ENCODE assay signal across 40 cellular contexts in the genomic region with DNA sequence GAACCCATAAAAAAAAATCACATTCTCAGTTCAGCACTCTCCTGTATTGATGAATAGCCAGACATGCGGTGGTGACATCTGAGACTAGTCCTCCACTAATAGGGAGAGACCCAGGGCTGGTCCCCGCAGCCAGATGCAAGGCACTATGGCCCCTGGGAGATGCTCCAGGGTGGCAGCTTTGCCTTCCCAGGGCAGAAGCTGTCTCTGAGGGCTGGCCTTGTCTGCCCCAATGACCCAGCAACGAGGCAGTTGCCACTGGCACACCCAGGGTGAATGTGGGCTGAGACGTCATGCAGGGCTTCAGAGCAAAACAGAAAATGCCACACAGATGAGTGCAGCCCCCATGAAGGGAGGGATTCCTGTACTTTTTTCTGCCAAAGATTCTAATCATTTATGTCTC. TPM values are rescaled to one million over a fixed set of nuclear protein-coding genes. Genes with fewer than 3 reads are reported as not detected.
"Had no signal": no experiment of that assay in that cellular context is flagged by ENCODE, and none has a peak within 500 bp of the region (broad histone marks: within the 10 kb centered on the region; RNA-seq: fewer than 3 reads in every experiment).

No MANE protein-coding gene starts in this region.

- H3K4me3 ChIP-seq: adrenal gland, body of pancreas, breast epithelium, MG63, Peyer's patch had no signal

- H3K9me3 Mint-ChIP-seq: activated B cell treated with CpG ODN at 0.5 μM for 24 hours; activated CD8-positive, alpha-beta T cell treated with anti-CD3 and anti-CD28 coated beads for 36 hours; activated naive CD8-positive, alpha-beta T cell treated with anti-CD3 and anti-CD28 coated beads, Interleukin-2, amount 10 ng/mL, durations not matched to agents 7 days and 5 days; activated T-helper 17 cell treated with anti-CD3 and anti-CD28 coated beads, Interleukin-2, amount 50 U/mL, for 72 hours; IgD-negative memory B cell had no signal

- H3K27me3 Mint-ChIP-seq: activated B cell treated with CpG ODN at 0.5 μM for 24 hours; activated CD8-positive, alpha-beta T cell treated with anti-CD3 and anti-CD28 coated beads for 36 hours; activated naive CD8-positive, alpha-beta T cell treated with anti-CD3 and anti-CD28 coated beads, Interleukin-2, amount 10 ng/mL, durations not matched to agents 7 days and 5 days; activated T-helper 17 cell treated with anti-CD3 and anti-CD28 coated beads, Interleukin-2, amount 50 U/mL, for 72 hours had no signal

- H3K4me1 ChIP-seq: adrenal gland, breast epithelium, Peyer's patch had no signal

- H3K36me3 Mint-ChIP-seq: activated naive CD8-positive, alpha-beta T cell treated with anti-CD3 and anti-CD28 coated beads, Interleukin-2, amount 10 ng/mL, durations not matched to agents 7 days and 5 days; IgD-negative memory B cell had no signal

- H3K9me3 ChIP-seq: adrenal gland, body of pancreas, breast epithelium, MG63, Peyer's patch had no signal

- H3K27me3 ChIP-seq: adrenal gland, body of pancreas, breast epithelium, Peyer's patch had no signal

- H3K27ac ChIP-seq: adrenal gland, body of pancreas, breast epithelium, Peyer's patch, VCaP had no signal

- ATAC-seq: activated CD8-positive, alpha-beta T cell treated with anti-CD3 and anti-CD28 coated beads for 36 hours; activated T-cell treated with anti-CD3 and anti-CD28 coated beads, Interleukin-2, amount 50 U/mL, for 72 hours; activated T-helper 17 cell treated with anti-CD3 and anti-CD28 coated beads, Interleukin-2, amount 50 U/mL, for 72 hours; body of pancreas; PC-3; Right ventricle myocardium inferior; SK-N-SH treated with all-trans-retinoic acid at 6 μM for 48 hours had no signal

- H3K27ac Mint-ChIP-seq: activated B cell treated with CpG ODN at 0.5 μM for 24 hours; activated CD8-positive, alpha-beta T cell treated with anti-CD3 and anti-CD28 coated beads for 36 hours; activated naive CD8-positive, alpha-beta T cell treated with anti-CD3 and anti-CD28 coated beads, Interleukin-2, amount 10 ng/mL, durations not matched to agents 7 days and 5 days; activated T-cell treated with anti-CD3 and anti-CD28 coated beads, Interleukin-2, amount 50 U/mL, for 72 hours; activated T-helper 17 cell treated with anti-CD3 and anti-CD28 coated beads, Interleukin-2, amount 50 U/mL, for 72 hours had no signal

- H3K4me1 Mint-ChIP-seq: activated B cell treated with CpG ODN at 0.5 μM for 24 hours; activated T-helper 17 cell treated with anti-CD3 and anti-CD28 coated beads, Interleukin-2, amount 50 U/mL, for 72 hours had no signal

- DNase-seq: activated B cell treated with CpG ODN at 0.5 μM for 24 hours; activated CD4-positive, alpha-beta T cell treated with anti-CD3 and anti-CD28 coated beads for 4 hours; activated CD4-positive, alpha-beta T cell treated with anti-CD3 and anti-CD28 coated beads, Interleukin-2, amount 50 U/mL, for 1 hour; activated CD4-positive, CD25-positive, alpha-beta regulatory T cell treated with anti-CD3 and anti-CD28 coated beads, Interleukin-2, amount 50 U/mL, for 72 hours; activated CD8-positive, alpha-beta T cell treated with anti-CD3 and anti-CD28 coated beads for 36 hours; activated effector memory CD4-positive, alpha-beta T cell treated with anti-CD3 and anti-CD28 coated beads, Interleukin-2, amount 50 U/mL, for 16 hours; activated naive CD4-positive, alpha-beta T cell; activated naive CD4-positive, alpha-beta T cell treated with anti-CD3 and anti-CD28 coated beads, Interleukin-2, amount 50 U/mL, for 16 hours; activated naive CD8-positive, alpha-beta T cell treated with anti-CD3 and anti-CD28 coated beads, Interleukin-2, amount 10 ng/mL, durations not matched to agents 7 days and 5 days; activated T-cell treated with anti-CD3 and anti-CD28 coated beads, Interleukin-2, amount 50 U/mL, for 1 hour; activated T-cell treated with anti-CD3 and anti-CD28 coated beads, Interleukin-2, amount 50 U/mL, for 72 hours; adrenal gland; body of pancreas; Kasumi-1; KBM-7; MG63; NCI-H1092; NCI-H1436 treated with DMSO at 0.1 percent for 48 hours; NCI-H1694 treated with DMSO at 0.1 percent for 48 hours; NCI-H2029 treated with DMSO at 0.1 percent for 48 hours; NCI-H2107; NCI-H2171; NCI-H510A; NCI-H526; NCI-H748 treated with DMSO at 0.1 percent for 48 hours; NK-92 treated with Interleukin-12 subunit alpha and Interleukin-12 subunit beta, amount 100 ng/mL, for 24 hours; PC-3; Peyer's patch; RPMI8226; SIG-M5; T-helper 1 cell; T-helper 2 cell; T-helper 9 cell had no signal

- H3K4me3 Mint-ChIP-seq: activated B cell treated with CpG ODN at 0.5 μM for 24 hours; activated CD8-positive, alpha-beta T cell treated with anti-CD3 and anti-CD28 coated beads for 36 hours; activated naive CD8-positive, alpha-beta T cell treated with anti-CD3 and anti-CD28 coated beads, Interleukin-2, amount 10 ng/mL, durations not matched to agents 7 days and 5 days; activated T-cell treated with anti-CD3 and anti-CD28 coated beads, Interleukin-2, amount 50 U/mL, for 72 hours; activated T-helper 17 cell treated with anti-CD3 and anti-CD28 coated beads, Interleukin-2, amount 50 U/mL, for 72 hours; IgD-negative memory B cell had no signal

- H3K36me3 ChIP-seq: adrenal gland, breast epithelium, MG63, Peyer's patch had no signal

RNA-seq across cellular contexts. Expression of a gene that starts 50.1 kb away (rescaled TPM):
- total RNA-seq: activated B cell treated with CpG ODN at 0.5 μM for 24 hours, PC-3, SK-MEL-5 had no signal
- polyA plus RNA-seq: IgD-negative memory B cell had no signal
